In the genomic region with DNA sequence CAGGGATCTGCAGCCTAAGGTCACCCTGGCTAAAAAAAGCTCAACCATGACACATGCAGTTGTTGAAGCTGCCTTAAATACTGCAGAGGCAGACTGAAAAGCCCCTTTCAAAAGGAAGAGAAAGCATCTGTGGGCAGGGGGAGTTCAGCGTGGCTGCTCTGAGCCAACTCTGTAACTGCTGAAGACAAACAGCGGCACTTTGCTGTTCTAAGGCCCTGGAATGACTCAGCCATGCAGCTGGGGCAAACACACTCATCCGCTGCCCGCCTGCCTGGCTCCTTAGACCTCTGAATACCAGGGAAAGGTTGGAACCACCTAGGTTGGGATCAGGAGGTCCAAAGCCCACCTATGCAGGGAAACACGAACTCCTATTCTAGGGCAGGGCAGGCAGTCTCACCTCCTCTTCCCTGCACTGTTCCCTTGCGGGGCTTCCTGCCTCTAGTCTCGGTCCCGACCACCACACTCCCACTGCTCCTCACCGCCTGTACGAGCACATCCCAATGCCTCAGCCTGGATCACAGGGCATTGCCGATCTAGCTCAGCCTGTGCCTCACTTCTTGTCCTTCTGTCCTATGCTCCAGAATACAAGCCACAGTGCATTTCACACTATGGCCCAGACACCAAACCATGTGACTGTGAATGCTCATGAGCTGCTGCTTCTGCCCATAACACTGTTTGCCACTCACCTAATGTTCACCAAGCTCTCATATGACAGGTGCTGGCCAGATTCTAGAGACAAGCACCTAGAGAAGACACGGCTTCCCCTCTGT, we compare ENCODE assay signal across 1 cellular context.
TF ChIP-seq lines count a peak whose summit lies in the region.

No MANE protein-coding gene starts in this region.

TF ChIP-seq in GM23338, 12 proteins besides CTCF, POLR2A, EP300 and RAD21:
- TF ChIP-seq, protein P1, sequence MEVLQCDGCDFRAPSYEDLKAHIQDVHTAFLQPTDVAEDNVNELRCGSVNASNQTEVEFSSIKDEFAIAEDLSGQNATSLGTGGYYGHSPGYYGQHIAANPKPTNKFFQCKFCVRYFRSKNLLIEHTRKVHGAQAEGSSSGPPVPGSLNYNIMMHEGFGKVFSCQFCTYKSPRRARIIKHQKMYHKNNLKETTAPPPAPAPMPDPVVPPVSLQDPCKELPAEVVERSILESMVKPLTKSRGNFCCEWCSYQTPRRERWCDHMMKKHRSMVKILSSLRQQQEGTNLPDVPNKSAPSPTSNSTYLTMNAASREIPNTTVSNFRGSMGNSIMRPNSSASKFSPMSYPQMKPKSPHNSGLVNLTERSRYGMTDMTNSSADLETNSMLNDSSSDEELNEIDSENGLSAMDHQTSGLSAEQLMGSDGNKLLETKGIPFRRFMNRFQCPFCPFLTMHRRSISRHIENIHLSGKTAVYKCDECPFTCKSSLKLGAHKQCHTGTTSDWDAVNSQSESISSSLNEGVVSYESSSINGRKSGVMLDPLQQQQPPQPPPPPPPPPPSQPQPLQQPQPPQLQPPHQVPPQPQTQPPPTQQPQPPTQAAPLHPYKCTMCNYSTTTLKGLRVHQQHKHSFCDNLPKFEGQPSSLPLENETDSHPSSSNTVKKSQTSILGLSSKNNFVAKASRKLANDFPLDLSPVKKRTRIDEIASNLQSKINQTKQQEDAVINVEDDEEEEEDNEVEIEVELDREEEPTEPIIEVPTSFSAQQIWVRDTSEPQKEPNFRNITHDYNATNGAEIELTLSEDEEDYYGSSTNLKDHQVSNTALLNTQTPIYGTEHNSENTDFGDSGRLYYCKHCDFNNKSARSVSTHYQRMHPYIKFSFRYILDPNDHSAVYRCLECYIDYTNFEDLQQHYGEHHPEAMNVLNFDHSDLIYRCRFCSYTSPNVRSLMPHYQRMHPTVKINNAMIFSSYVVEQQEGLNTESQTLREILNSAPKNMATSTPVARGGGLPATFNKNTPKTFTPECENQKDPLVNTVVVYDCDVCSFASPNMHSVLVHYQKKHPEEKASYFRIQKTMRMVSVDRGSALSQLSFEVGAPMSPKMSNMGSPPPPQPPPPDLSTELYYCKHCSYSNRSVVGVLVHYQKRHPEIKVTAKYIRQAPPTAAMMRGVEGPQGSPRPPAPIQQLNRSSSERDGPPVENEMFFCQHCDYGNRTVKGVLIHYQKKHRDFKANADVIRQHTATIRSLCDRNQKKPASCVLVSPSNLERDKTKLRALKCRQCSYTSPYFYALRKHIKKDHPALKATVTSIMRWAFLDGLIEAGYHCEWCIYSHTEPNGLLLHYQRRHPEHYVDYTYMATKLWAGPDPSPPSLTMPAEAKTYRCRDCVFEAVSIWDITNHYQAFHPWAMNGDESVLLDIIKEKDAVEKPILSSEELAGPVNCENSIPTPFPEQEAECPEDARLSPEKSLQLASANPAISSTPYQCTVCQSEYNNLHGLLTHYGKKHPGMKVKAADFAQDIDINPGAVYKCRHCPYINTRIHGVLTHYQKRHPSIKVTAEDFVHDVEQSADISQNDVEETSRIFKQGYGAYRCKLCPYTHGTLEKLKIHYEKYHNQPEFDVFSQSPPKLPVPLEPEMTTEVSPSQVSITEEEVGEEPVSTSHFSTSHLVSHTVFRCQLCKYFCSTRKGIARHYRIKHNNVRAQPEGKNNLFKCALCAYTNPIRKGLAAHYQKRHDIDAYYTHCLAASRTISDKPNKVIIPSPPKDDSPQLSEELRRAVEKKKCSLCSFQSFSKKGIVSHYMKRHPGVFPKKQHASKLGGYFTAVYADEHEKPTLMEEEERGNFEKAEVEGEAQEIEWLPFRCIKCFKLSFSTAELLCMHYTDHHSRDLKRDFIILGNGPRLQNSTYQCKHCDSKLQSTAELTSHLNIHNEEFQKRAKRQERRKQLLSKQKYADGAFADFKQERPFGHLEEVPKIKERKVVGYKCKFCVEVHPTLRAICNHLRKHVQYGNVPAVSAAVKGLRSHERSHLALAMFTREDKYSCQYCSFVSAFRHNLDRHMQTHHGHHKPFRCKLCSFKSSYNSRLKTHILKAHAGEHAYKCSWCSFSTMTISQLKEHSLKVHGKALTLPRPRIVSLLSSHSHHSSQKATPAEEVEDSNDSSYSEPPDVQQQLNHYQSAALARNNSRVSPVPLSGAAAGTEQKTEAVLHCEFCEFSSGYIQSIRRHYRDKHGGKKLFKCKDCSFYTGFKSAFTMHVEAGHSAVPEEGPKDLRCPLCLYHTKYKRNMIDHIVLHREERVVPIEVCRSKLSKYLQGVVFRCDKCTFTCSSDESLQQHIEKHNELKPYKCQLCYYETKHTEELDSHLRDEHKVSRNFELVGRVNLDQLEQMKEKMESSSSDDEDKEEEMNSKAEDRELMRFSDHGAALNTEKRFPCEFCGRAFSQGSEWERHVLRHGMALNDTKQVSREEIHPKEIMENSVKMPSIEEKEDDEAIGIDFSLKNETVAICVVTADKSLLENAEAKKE (CRISPR knock-in tag; IDR thresholded peaks at IDR 0.05) = no peak
- TF ChIP-seq, protein P2, sequence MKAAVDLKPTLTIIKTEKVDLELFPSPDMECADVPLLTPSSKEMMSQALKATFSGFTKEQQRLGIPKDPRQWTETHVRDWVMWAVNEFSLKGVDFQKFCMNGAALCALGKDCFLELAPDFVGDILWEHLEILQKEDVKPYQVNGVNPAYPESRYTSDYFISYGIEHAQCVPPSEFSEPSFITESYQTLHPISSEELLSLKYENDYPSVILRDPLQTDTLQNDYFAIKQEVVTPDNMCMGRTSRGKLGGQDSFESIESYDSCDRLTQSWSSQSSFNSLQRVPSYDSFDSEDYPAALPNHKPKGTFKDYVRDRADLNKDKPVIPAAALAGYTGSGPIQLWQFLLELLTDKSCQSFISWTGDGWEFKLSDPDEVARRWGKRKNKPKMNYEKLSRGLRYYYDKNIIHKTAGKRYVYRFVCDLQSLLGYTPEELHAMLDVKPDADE (IDR thresholded peaks at IDR 0.05) = no peak
- TF ChIP-seq CREB1 (CRISPR knock-in tag; IDR thresholded peaks at IDR 0.05; ENCODE audit: low read depth) (no peak), EZH2 (IDR thresholded peaks at IDR 0.05; ENCODE audit: low read depth, unreplicated experiment) (no peak), ZNF114 (CRISPR knock-in tag; IDR thresholded peaks at IDR 0.05) (no peak), EZH2phosphoT487 (IDR thresholded peaks at IDR 0.05; ENCODE audit: unreplicated experiment) (no peak), POLR2AphosphoS5 (IDR thresholded peaks at IDR 0.05; ENCODE audit: low read depth) (no peak), JUNB (IDR thresholded peaks at IDR 0.05; ENCODE audit: unreplicated experiment) (no peak)
- TF ChIP-seq, protein P3, sequence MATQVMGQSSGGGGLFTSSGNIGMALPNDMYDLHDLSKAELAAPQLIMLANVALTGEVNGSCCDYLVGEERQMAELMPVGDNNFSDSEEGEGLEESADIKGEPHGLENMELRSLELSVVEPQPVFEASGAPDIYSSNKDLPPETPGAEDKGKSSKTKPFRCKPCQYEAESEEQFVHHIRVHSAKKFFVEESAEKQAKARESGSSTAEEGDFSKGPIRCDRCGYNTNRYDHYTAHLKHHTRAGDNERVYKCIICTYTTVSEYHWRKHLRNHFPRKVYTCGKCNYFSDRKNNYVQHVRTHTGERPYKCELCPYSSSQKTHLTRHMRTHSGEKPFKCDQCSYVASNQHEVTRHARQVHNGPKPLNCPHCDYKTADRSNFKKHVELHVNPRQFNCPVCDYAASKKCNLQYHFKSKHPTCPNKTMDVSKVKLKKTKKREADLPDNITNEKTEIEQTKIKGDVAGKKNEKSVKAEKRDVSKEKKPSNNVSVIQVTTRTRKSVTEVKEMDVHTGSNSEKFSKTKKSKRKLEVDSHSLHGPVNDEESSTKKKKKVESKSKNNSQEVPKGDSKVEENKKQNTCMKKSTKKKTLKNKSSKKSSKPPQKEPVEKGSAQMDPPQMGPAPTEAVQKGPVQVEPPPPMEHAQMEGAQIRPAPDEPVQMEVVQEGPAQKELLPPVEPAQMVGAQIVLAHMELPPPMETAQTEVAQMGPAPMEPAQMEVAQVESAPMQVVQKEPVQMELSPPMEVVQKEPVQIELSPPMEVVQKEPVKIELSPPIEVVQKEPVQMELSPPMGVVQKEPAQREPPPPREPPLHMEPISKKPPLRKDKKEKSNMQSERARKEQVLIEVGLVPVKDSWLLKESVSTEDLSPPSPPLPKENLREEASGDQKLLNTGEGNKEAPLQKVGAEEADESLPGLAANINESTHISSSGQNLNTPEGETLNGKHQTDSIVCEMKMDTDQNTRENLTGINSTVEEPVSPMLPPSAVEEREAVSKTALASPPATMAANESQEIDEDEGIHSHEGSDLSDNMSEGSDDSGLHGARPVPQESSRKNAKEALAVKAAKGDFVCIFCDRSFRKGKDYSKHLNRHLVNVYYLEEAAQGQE (IDR thresholded peaks at IDR 0.05; ENCODE audit: unreplicated experiment) = no peak
